ENCODE assay signal across 1 cellular context in genomic region chr4:13627606-13628301, GRCh38.
TF ChIP-seq lines count a peak whose summit lies in the region.

TSS of gene BOD1L1 (minus strand) at chr4:13627725. CDS start at chr4:13627587, 138 bp downstream.

TF ChIP-seq in K562, 482 proteins besides CTCF, POLR2A, EP300 and RAD21 (continued from another document and continues in another):
- peak in 1 of 2 experiments; percentile 65; a peak in 1 of 4 replicates for TF ChIP-seq UBTF (IDR thresholded peaks at IDR 0.05; ENCODE audit: borderline replicate concordance in 1 of 2, low read depth in 2 of 2, low read length in 2 of 2)
- no peak for TF ChIP-seq ZNF124 (CRISPR knock-in tag; IDR thresholded peaks at IDR 0.05)
- TF ChIP-seq ZNF76 (CRISPR knock-in tag; IDR thresholded peaks at IDR 0.05; ENCODE audit: borderline replicate concordance) = no peak
- peak; percentile 65 for TF ChIP-seq NFRKB (IDR thresholded peaks at IDR 0.05; ENCODE audit: low read depth)
- peak; percentile 89 for TF ChIP-seq E2F8 (IDR thresholded peaks at IDR 0.05; ENCODE audit: low read depth, partially characterized antibody)
- TF ChIP-seq FOXP4 (CRISPR knock-in tag; IDR thresholded peaks at IDR 0.05; ENCODE audit: borderline replicate concordance) = peak; percentile 85; the same call in 1 of the 2 replicates
- TF ChIP-seq HMGXB4 (CRISPR knock-in tag; IDR thresholded peaks at IDR 0.05) = peak; percentile 67; the same call in 1 of the 2 replicates
- no peak for TF ChIP-seq SFPQ (IDR thresholded peaks at IDR 0.05; ENCODE audit: low read depth, low read length)
- peak; percentile 98 for TF ChIP-seq ZBTB1 (CRISPR knock-in tag; IDR thresholded peaks at IDR 0.05; ENCODE audit: borderline replicate concordance, low read depth)
- TF ChIP-seq KDM4B (IDR thresholded peaks at IDR 0.05; ENCODE audit: borderline replicate concordance in 2 of 2, low read depth in 1 of 2) = peak in 1 of 2 experiments; percentile 95; a peak in 2 of 4 replicates
- 0 out of 2 replicates have a peak, but pooled peaks have one; percentile 22 for TF ChIP-seq EGR1 (conservative IDR thresholded peaks at IDR 0.05)
- no peak for TF ChIP-seq ZFP30 (CRISPR knock-in tag; IDR thresholded peaks at IDR 0.05; ENCODE audit: borderline replicate concordance)
- peak; percentile 99 for TF ChIP-seq ETV1 (tag; conservative IDR thresholded peaks at IDR 0.05; ENCODE audit: low read depth)
- peak in 1 of 2 experiments; percentile 74; a peak in 1 of 4 replicates for TF ChIP-seq BCLAF1 (IDR thresholded peaks at IDR 0.05; ENCODE audit: borderline replicate concordance in 1 of 2, control insufficient read depth in 1 of 2, low read depth in 2 of 2, low read length in 1 of 2)
- peak; percentile 43; the same call in 1 of the 2 replicates for TF ChIP-seq SMARCA5 (IDR thresholded peaks at IDR 0.05)
- 0 out of 2 replicates have a peak, but pooled peaks have one; percentile 26 for TF ChIP-seq STAT5A (IDR thresholded peaks at IDR 0.05; ENCODE audit: borderline replicate concordance, low read length)
- TF ChIP-seq ZKSCAN1 (IDR thresholded peaks at IDR 0.05; ENCODE audit: low read depth, low read length) = peak; percentile 72; the same call in 1 of the 2 replicates
- TF ChIP-seq FOXM1 (IDR thresholded peaks at IDR 0.05; ENCODE audit: low read depth) = no peak
- 0 out of 2 replicates have a peak, but pooled peaks have one; percentile 76 for TF ChIP-seq FOXM1 (CRISPR knock-in tag; IDR thresholded peaks at IDR 0.05; ENCODE audit: low read depth)
- TF ChIP-seq CREM (IDR thresholded peaks at IDR 0.05; ENCODE audit: low read depth) = peak; percentile 98
- TF ChIP-seq KDM2B (CRISPR knock-in tag; IDR thresholded peaks at IDR 0.05) = no peak
- peak; percentile 56 for TF ChIP-seq NFIC (IDR thresholded peaks at IDR 0.05)
- peak; percentile 93 for TF ChIP-seq POLR2AphosphoS5 (IDR thresholded peaks at IDR 0.05; ENCODE audit: control insufficient read depth, insufficient read depth, low read depth, low read length)
- TF ChIP-seq NONO (IDR thresholded peaks at IDR 0.05; ENCODE audit: low read depth in 2 of 2, low read length in 1 of 2) = peak in 1 of 2 experiments; percentile 62; a peak in 2 of 4 replicates
- TF ChIP-seq KAT8 (IDR thresholded peaks at IDR 0.05; ENCODE audit: low read depth) = 0 out of 2 replicates have a peak, but pooled peaks have one; percentile 16
- TF ChIP-seq GMEB1 (CRISPR knock-in tag; IDR thresholded peaks at IDR 0.05) = peak; percentile 32; the same call in 1 of the 2 replicates
- TF ChIP-seq BRD9 (IDR thresholded peaks at IDR 0.05; ENCODE audit: low read depth, partially characterized antibody) = peak; percentile 50
- peak in 1 of 2 experiments; percentile 51; a peak in 1 of 4 replicates for TF ChIP-seq HDAC1 (IDR thresholded peaks at IDR 0.05)
- no peak for TF ChIP-seq ZBTB26 (CRISPR knock-in tag; IDR thresholded peaks at IDR 0.05)
- peak; percentile 53 for TF ChIP-seq PRDM10 (IDR thresholded peaks at IDR 0.05; ENCODE audit: partially characterized antibody)
- TF ChIP-seq ATF7 (IDR thresholded peaks at IDR 0.05) = peak; percentile 94
- no peak for TF ChIP-seq SREBF1 (IDR thresholded peaks at IDR 0.05; ENCODE audit: borderline replicate concordance, low read depth, low read length)
- TF ChIP-seq SMAD1 (IDR thresholded peaks at IDR 0.05; ENCODE audit: low read depth, low read length, partially characterized antibody) = peak; percentile 56
- peak; percentile 44 for TF ChIP-seq MAX (CRISPR knock-in tag; IDR thresholded peaks at IDR 0.05)
